In genomic region chr2:175181104-175181876, GRCh38 we compare ENCODE assay signal across 1 cellular context.
TF ChIP-seq lines count a peak whose summit lies in the region.

Gene ATP5MC3, minus strand, starts transcription at chr2:175181710. Its CDS starts 317 bp downstream, at chr2:175181393.

TF ChIP-seq in HEK293, 187 proteins besides CTCF, POLR2A, EP300 and RAD21 (continued from another document and continues in another):
- TF ChIP-seq SCRT2 (tag by site-specific recombination; IDR thresholded peaks at IDR 0.05) = peak; percentile 97
- no peak for TF ChIP-seq OSR2 (tag by site-specific recombination; IDR thresholded peaks at IDR 0.05)
- peak; percentile 63 for TF ChIP-seq ZNF335 (tag by site-specific recombination; conservative IDR thresholded peaks at IDR 0.05)
- no peak for TF ChIP-seq ZSCAN23 (tag by site-specific recombination; IDR thresholded peaks at IDR 0.05)
- peak; percentile 65; the same call in 1 of the 2 replicates for TF ChIP-seq ZFP69B (tag by site-specific recombination; IDR thresholded peaks at IDR 0.05)
- no peak for TF ChIP-seq ZNF211 (tag by site-specific recombination; IDR thresholded peaks at IDR 0.05; ENCODE audit: low read depth)
- no peak for TF ChIP-seq ZNF654 (tag by site-specific recombination; IDR thresholded peaks at IDR 0.05; ENCODE audit: low read depth)
- peak; percentile 68; the same call in 1 of the 2 replicates for TF ChIP-seq ZNF2 (tag by site-specific recombination; IDR thresholded peaks at IDR 0.05)
- TF ChIP-seq ZNF580 (tag by site-specific recombination; IDR thresholded peaks at IDR 0.05) = peak; percentile 80; the same call in 1 of the 2 replicates
- no peak for TF ChIP-seq YY2 (tag by site-specific recombination; IDR thresholded peaks at IDR 0.05)
- TF ChIP-seq REST (tag by site-specific recombination; IDR thresholded peaks at IDR 0.05) = no peak
- no peak for TF ChIP-seq ZNF544 (tag by site-specific recombination; IDR thresholded peaks at IDR 0.05)
- TF ChIP-seq ZNF416 (tag by site-specific recombination; IDR thresholded peaks at IDR 0.05) = no peak
- TF ChIP-seq ZNF677 (tag by site-specific recombination; IDR thresholded peaks at IDR 0.05) = no peak
- TF ChIP-seq ZNF624 (tag by site-specific recombination; IDR thresholded peaks at IDR 0.05) = no peak
- no peak for TF ChIP-seq ZNF221 (tag by site-specific recombination; IDR thresholded peaks at IDR 0.05; ENCODE audit: borderline replicate concordance)
- TF ChIP-seq ELK4 (IDR thresholded peaks at IDR 0.05; ENCODE audit: borderline replicate concordance, low read depth, low read length) = no peak
- TF ChIP-seq ZNF302 (tag by site-specific recombination; IDR thresholded peaks at IDR 0.05; ENCODE audit: low read depth) = no peak
- TF ChIP-seq ZBTB10 (tag by site-specific recombination; IDR thresholded peaks at IDR 0.05) = peak; percentile 34; the same call in 1 of the 2 replicates
- peak; percentile 72; the same call in 1 of the 2 replicates for TF ChIP-seq ZNF76 (tag by site-specific recombination; IDR thresholded peaks at IDR 0.05; ENCODE audit: borderline replicate concordance, low read depth)
- peak; percentile 57 for TF ChIP-seq SP3 (tag by site-specific recombination; IDR thresholded peaks at IDR 0.05)
- TF ChIP-seq MZF1 (tag by site-specific recombination; IDR thresholded peaks at IDR 0.05; ENCODE audit: borderline replicate concordance) = no peak
- peak; percentile 49; the same call in 1 of the 2 replicates for TF ChIP-seq ZNF362 (tag by site-specific recombination; IDR thresholded peaks at IDR 0.05)
- no peak for TF ChIP-seq ZNF645 (tag by site-specific recombination; IDR thresholded peaks at IDR 0.05)
- 0 out of 2 replicates have a peak, but pooled peaks have one; percentile 45 for TF ChIP-seq BCL11B (tag by site-specific recombination; IDR thresholded peaks at IDR 0.05; ENCODE audit: low read depth)
- no peak for TF ChIP-seq ZNF549 (tag by site-specific recombination; IDR thresholded peaks at IDR 0.05)
- TF ChIP-seq ZNF701 (tag by site-specific recombination; IDR thresholded peaks at IDR 0.05) = no peak
- TF ChIP-seq INSM2 (tag by site-specific recombination; IDR thresholded peaks at IDR 0.05) = 0 out of 2 replicates have a peak, but pooled peaks have one; percentile 36
- TF ChIP-seq ZNF610 (tag by site-specific recombination; IDR thresholded peaks at IDR 0.05; ENCODE audit: borderline replicate concordance) = 0 out of 2 replicates have a peak, but pooled peaks have one; percentile 53
- peak; percentile 91 for TF ChIP-seq ZNF660 (tag by site-specific recombination; IDR thresholded peaks at IDR 0.05)
- TF ChIP-seq BCL11A (tag by site-specific recombination; IDR thresholded peaks at IDR 0.05; ENCODE audit: low read depth) = no peak
- TF ChIP-seq ZNF558 (tag by site-specific recombination; IDR thresholded peaks at IDR 0.05) = no peak; the same call in 1 of the 2 replicates
- TF ChIP-seq PBX3 (CRISPR knock-in tag; IDR thresholded peaks at IDR 0.05) = peak; percentile 50; the same call in 1 of the 2 replicates
- no peak for TF ChIP-seq ZNF311 (tag by site-specific recombination; IDR thresholded peaks at IDR 0.05; ENCODE audit: borderline replicate concordance)
- TF ChIP-seq ZSCAN4 (tag by site-specific recombination; IDR thresholded peaks at IDR 0.05) = no peak
- TF ChIP-seq ZNF23 (tag by site-specific recombination; IDR thresholded peaks at IDR 0.05; ENCODE audit: borderline replicate concordance) = no peak
- TF ChIP-seq ZNF157 (tag by site-specific recombination; IDR thresholded peaks at IDR 0.05) = no peak
- TF ChIP-seq ZNF341 (tag by site-specific recombination; IDR thresholded peaks at IDR 0.05; ENCODE audit: low read depth) = no peak
- TF ChIP-seq ZNF776 (tag by site-specific recombination; IDR thresholded peaks at IDR 0.05; ENCODE audit: borderline replicate concordance) = no peak
- TF ChIP-seq ZSCAN16 (tag by site-specific recombination; IDR thresholded peaks at IDR 0.05) = no peak
- TF ChIP-seq ZNF433 (tag by site-specific recombination; IDR thresholded peaks at IDR 0.05; ENCODE audit: low read depth) = no peak
- no peak for TF ChIP-seq ZNF280D (tag by site-specific recombination; IDR thresholded peaks at IDR 0.05)
- TF ChIP-seq IKZF3 (tag by site-specific recombination; IDR thresholded peaks at IDR 0.05) = no peak
- no peak for TF ChIP-seq ZNF707 (tag by site-specific recombination; IDR thresholded peaks at IDR 0.05)
